24 cellular contexts compared by ENCODE assay signal in genomic region chr7:64834989-64835388, GRCh38. TPM values are rescaled to one million over a fixed set of nuclear protein-coding genes. Genes with fewer than 3 reads are reported as not detected.
A peak's percentile ranks its signal among the peaks of the same experiment; 100 is the strongest.
DNase-seq lines count a peak whose midpoint lies in the region; ATAC-seq and TF ChIP-seq lines count a peak whose summit lies in the region.
"Had no signal": no experiment of that assay in that cellular context is flagged by ENCODE, and none has a peak within 500 bp of the region (broad histone marks: within the 10 kb centered on the region; RNA-seq: fewer than 3 reads in every experiment).

No MANE protein-coding gene starts in this region.

- H3F3A ChIP-seq in GM23338 (replicated peaks; ENCODE audit: low read depth), result no peaks in the 10 kb centered on the region

- H2AK9ac ChIP-seq in IMR-90 (replicated peaks; ENCODE audit: low read depth, low read length, poor library complexity), result no peak overlapping the region

- TF ChIP-seq CTCF in GM23338 (conservative IDR thresholded peaks at IDR 0.05; ENCODE audit: low read depth in 2 of 2), result no peak
- no peak for TF ChIP-seq CTCF in IMR-90 (conservative IDR thresholded peaks at IDR 0.05; ENCODE audit: low read depth, low read length)
- TF ChIP-seq CTCF in sigmoid colon (IDR thresholded peaks at IDR 0.05), result no peak

- H3K4me3 Mint-ChIP-seq in activated T-cell treated with anti-CD3 and anti-CD28 coated beads, Interleukin-2, amount 50 U/mL, for 24 hours, result no peak overlapping the region
- H3K4me3 Mint-ChIP-seq in GM23338, result no peak overlapping the region
- H3K4me3 Mint-ChIP-seq: CD14-positive monocyte; CD4-positive, CD25-positive, alpha-beta regulatory T cell had no signal

- WGBS in IMR-90 (ENCODE audit: extremely low coverage in 2 of 2, insufficient read length in 1 of 2), 2 experiments, result 83% methylated on average over 6 of the region's 16 CpGs; no CpG with 5 or more reads in 1 of the 2 experiments
- 85 to 90% methylated on average over 16 of the region's 16 CpGs for WGBS in sigmoid colon, 2 donors

- intact Hi-C loops in IMR-90 (cut with micrococcal nuclease) (no loop called here), sigmoid colon (cut with DNase I) (no loop called here)

- peaks cover 6% of the 10 kb centered on the region; the same call in 1 of the 2 replicates for H3K9me3 ChIP-seq in IMR-90 (ENCODE audit: control insufficient read depth, insufficient read depth, low read length)
- peaks cover 0 to 2% (median 0%) of the 10 kb centered on the region in 4 donors for H3K9me3 ChIP-seq in sigmoid colon
- H3K9me3 ChIP-seq: BE2C had no signal

- no peak overlapping the region for H3K14ac ChIP-seq in IMR-90 (replicated peaks; ENCODE audit: low read depth, low read length)

- no peaks in the 10 kb centered on the region for H3K9me2 ChIP-seq in GM23338 (ENCODE audit: insufficient read depth)

- H4K20me1 ChIP-seq in GM23338 (replicated peaks; ENCODE audit: insufficient read depth) (no peaks in the 10 kb centered on the region), IMR-90 (ENCODE audit: insufficient read depth, low read length) (no peaks in the 10 kb centered on the region)
- H4K20me1 ChIP-seq: BLaER1 had no signal

- H3K4ac ChIP-seq in IMR-90 (ENCODE audit: low read depth, low read length), result no peak overlapping the region

- H4K91ac ChIP-seq in IMR-90 (ENCODE audit: insufficient read depth, low read depth, low read length), result no peak overlapping the region

- H3K4me3 ChIP-seq in GM23338 (no peak overlapping the region), IMR-90 (ENCODE audit: insufficient read depth, low read depth, low read length) (no peak overlapping the region), sigmoid colon (no peak overlapping the region)
- H3K4me3 ChIP-seq: BLaER1, GM12878 had no signal

- H2BK120ac ChIP-seq in IMR-90 (ENCODE audit: low read depth, low read length), result no peak overlapping the region

- H3K79me2 ChIP-seq in GM23338 (replicated peaks; ENCODE audit: insufficient read depth), result no peaks in the 10 kb centered on the region

- H3K4me1 ChIP-seq in GM23338 (ENCODE audit: insufficient read depth) (no peaks in the 10 kb centered on the region; the same call in 1 of the 2 replicates), IMR-90 (ENCODE audit: control insufficient read depth, insufficient read depth, low read length) (no peaks in the 10 kb centered on the region), sigmoid colon (peaks cover 0 to 24% (median 16%) of the 10 kb centered on the region in 4 donors)
- H3K4me1 ChIP-seq: BE2C, BLaER1 had no signal

- no peak overlapping the region for H3K18ac ChIP-seq in IMR-90 (ENCODE audit: low read depth, low read length)

- H4K8ac ChIP-seq in IMR-90 (ENCODE audit: low read depth in 2 of 2, low read length in 2 of 2), result no peak overlapping the region

- TF ChIP-seq EP300 in sigmoid colon (IDR thresholded peaks at IDR 0.05), result no peak

- no peak overlapping the region for H2AFZ ChIP-seq in GM23338
- no peak overlapping the region for H2AFZ ChIP-seq in IMR-90 (replicated peaks; ENCODE audit: low read length, poor library complexity)

- no peaks in the 10 kb centered on the region for H3K36me3 ChIP-seq in GM23338 (ENCODE audit: insufficient read depth)
- H3K36me3 ChIP-seq in IMR-90 (ENCODE audit: control insufficient read depth, insufficient read depth, low read length), result no peaks in the 10 kb centered on the region
- no peaks in the 10 kb centered on the region for H3K36me3 ChIP-seq in sigmoid colon
- H3K36me3 ChIP-seq: BE2C had no signal

- no peak overlapping the region for H2AK5ac ChIP-seq in IMR-90 (ENCODE audit: low read depth, low read length)

- in situ Hi-C loops in IMR-90 (cut with MboI; ENCODE audit: low sequenced_read_pairs), result no loop called here

- H2BK5ac ChIP-seq in IMR-90 (ENCODE audit: low read depth, low read length, poor library complexity, severe bottlenecking), result no peak overlapping the region

- no peak for TF ChIP-seq POLR2A in IMR-90 (IDR thresholded peaks at IDR 0.05; ENCODE audit: low read depth, low read length)
- no peak for TF ChIP-seq POLR2A in sigmoid colon (IDR thresholded peaks at IDR 0.05)

- no peak overlapping the region for H3K9ac ChIP-seq in IMR-90 (ENCODE audit: low read depth, low read length)
- H3K9ac ChIP-seq: BLaER1 had no signal

- CTCF ChIA-PET in IMR-90 (lab: Yijun Ruan, JAX), result no interaction called here

- no TSS peak for BruUV-seq in IMR-90 (replicated peaks; lab: Mats Ljungman, UMichigan)

- H4K5ac ChIP-seq in IMR-90 (ENCODE audit: low read depth, low read length), result no peak overlapping the region

- no peaks in the 10 kb centered on the region for H3K27me3 Mint-ChIP-seq in activated T-cell treated with anti-CD3 and anti-CD28 coated beads, Interleukin-2, amount 50 U/mL, for 24 hours
- peaks cover 4% of the 10 kb centered on the region for H3K27me3 Mint-ChIP-seq in GM23338 (ENCODE audit: insufficient read depth, low read depth, poor library complexity)
- H3K27me3 Mint-ChIP-seq: CD4-positive, alpha-beta memory T cell; CD4-positive, CD25-positive, alpha-beta regulatory T cell had no signal

- H2BK15ac ChIP-seq in IMR-90 (ENCODE audit: low read depth, low read length), result no peak overlapping the region

- H3K56ac ChIP-seq in IMR-90 (ENCODE audit: extremely low read depth, insufficient read depth, low read length), result no peak overlapping the region

- POLR2A ChIA-PET in IMR-90 (lab: Charles Lee; ENCODE audit: unreplicated experiment), result no interaction called here

- H3K9me3 Mint-ChIP-seq in activated T-cell treated with anti-CD3 and anti-CD28 coated beads, Interleukin-2, amount 50 U/mL, for 24 hours, result peaks cover 71% of the 10 kb centered on the region
- peaks cover 31% of the 10 kb centered on the region for H3K9me3 Mint-ChIP-seq in GM23338

- ATAC-seq in GM23338, result no peak
- ATAC-seq in IMR-90 (ENCODE audit: low read depth), result no peak
- ATAC-seq: GM12878 had no signal

- no peak overlapping the region for H2BK20ac ChIP-seq in IMR-90 (ENCODE audit: low read depth, low read length)

- H3K4me1 Mint-ChIP-seq in activated T-cell treated with anti-CD3 and anti-CD28 coated beads, Interleukin-2, amount 50 U/mL, for 24 hours (ENCODE audit: low read depth), result no peaks in the 10 kb centered on the region
- H3K4me1 Mint-ChIP-seq in GM23338, result no peaks in the 10 kb centered on the region
- H3K4me1 Mint-ChIP-seq: CD14-positive monocyte; CD4-positive, alpha-beta memory T cell had no signal

- H3K4me2 ChIP-seq in GM23338, result no peak overlapping the region
- H3K4me2 ChIP-seq in IMR-90 (ENCODE audit: low read depth, low read length), result no peak overlapping the region
- H3K4me2 ChIP-seq: BLaER1 had no signal

- H3K27ac Mint-ChIP-seq in activated T-cell treated with anti-CD3 and anti-CD28 coated beads, Interleukin-2, amount 50 U/mL, for 24 hours, result peak overlapping the region; percentile 11
- peak overlapping the region; percentile 36; the same call in 1 of the 2 replicates for H3K27ac Mint-ChIP-seq in GM23338
- H3K27ac Mint-ChIP-seq: CD14-positive monocyte; CD4-positive, alpha-beta memory T cell; CD4-positive, CD25-positive, alpha-beta regulatory T cell; CD8-positive, alpha-beta memory T cell had no signal

- no peaks in the 10 kb centered on the region for H3K79me1 ChIP-seq in IMR-90 (ENCODE audit: low read depth in 1 of 2, low read length in 2 of 2)

- no peak for TF ChIP-seq RAD21 in IMR-90 (IDR thresholded peaks at IDR 0.05; ENCODE audit: low read length)

- H3K36me3 Mint-ChIP-seq in activated T-cell treated with anti-CD3 and anti-CD28 coated beads, Interleukin-2, amount 50 U/mL, for 24 hours (ENCODE audit: low read depth), result peaks cover 68% of the 10 kb centered on the region
- peaks cover 58% of the 10 kb centered on the region for H3K36me3 Mint-ChIP-seq in GM23338 (ENCODE audit: low read depth)

- no peaks in the 10 kb centered on the region for H3K9me1 ChIP-seq in IMR-90 (ENCODE audit: insufficient read depth, low read length)

- H3K27ac ChIP-seq in GM23338 (ENCODE audit: low read depth) (no peak overlapping the region), IMR-90 (ENCODE audit: insufficient read depth, low read length) (no peak overlapping the region), sigmoid colon (no peak overlapping the region)
- H3K27ac ChIP-seq: BLaER1 had no signal

- no peaks in the 10 kb centered on the region for H3K27me3 ChIP-seq in GM23338 (ENCODE audit: insufficient read depth)
- no peaks in the 10 kb centered on the region for H3K27me3 ChIP-seq in IMR-90 (ENCODE audit: control insufficient read depth, insufficient read depth, low read length)
- H3K27me3 ChIP-seq in sigmoid colon, result no peaks in the 10 kb centered on the region
- H3K27me3 ChIP-seq: BE2C, BLaER1 had no signal

- dilution Hi-C loops in IMR-90 (cut with HindIII; ENCODE audit: low sequenced_read_pairs, unreplicated experiment), result no loop called here

- H3K23ac ChIP-seq in IMR-90 (ENCODE audit: low read depth, low read length), result no peak overlapping the region

- DNase-seq in activated T-cell treated with anti-CD3 and anti-CD28 coated beads, Interleukin-2, amount 50 U/mL, for 24 hours, result no peak
- no peak for DNase-seq in activated T-cell treated with anti-CD3 and anti-CD28 coated beads, Interleukin-2, amount 50 U/mL, for 48 hours
- DNase-seq in GM23338 (ENCODE audit: low spot score) (no peak), IMR-90 (no peak), sigmoid colon (no peak), NCI-H524 (lab: John Stamatoyannopoulos, UW) (no peak)
- DNase-seq: 8988T; ACHN; BE2C; C1 segment of cervical spinal cord; CD4-positive, alpha-beta memory T cell; CD4-positive, CD25-positive, alpha-beta regulatory T cell; CD8-positive, alpha-beta memory T cell; COR-L47; DMS 273 treated with DMSO at 0.1 percent for 48 hours; DMS153; DMS53; DMS79; DND-41; EL; GDM1 had no signal

TF ChIP-seq in GM23338, 12 proteins besides CTCF, POLR2A, EP300 and RAD21:
- no peak for TF ChIP-seq ZNF114 (CRISPR knock-in tag; IDR thresholded peaks at IDR 0.05)
- no peak for TF ChIP-seq POLR2AphosphoS5 (IDR thresholded peaks at IDR 0.05; ENCODE audit: low read depth)
- no peak for TF ChIP-seq NANOG (IDR thresholded peaks at IDR 0.05; ENCODE audit: borderline replicate concordance)
- TF ChIP-seq JUNB (IDR thresholded peaks at IDR 0.05; ENCODE audit: unreplicated experiment), result no peak

TF ChIP-seq in IMR-90, 13 proteins besides CTCF, POLR2A, EP300 and RAD21 (continues in another document):
- no peak for TF ChIP-seq BHLHE40 (IDR thresholded peaks at IDR 0.05; ENCODE audit: low read depth, low read length)

RNA-seq across cellular contexts. Expression of gene ZNF138, which starts 40.8 kb away (rescaled TPM):
- total RNA-seq in GM23338 (2014; rRNA removed; shearing (Covaris generic)), result 64.7 and 68.4 TPM in 2 replicates
- polyA plus RNA-seq in GM23338 (2016; fragmentation: Nextera tagmentation; extraction: Ambion mirVana) (38.7 and 48.7 TPM in 2 replicates), IMR-90 (2012; rRNA removed) (2.5 and 3.2 TPM in 2 replicates), sigmoid colon (1 to 10 TPM; 3.9 to 6.0 (median 5.1) TPM)
- total RNA-seq in IMR-90 (2012; rRNA removed) (3.6 and 6.1 TPM in 2 replicates), sigmoid colon (10 to 100 TPM in 2 of 4 donors, 1 to 10 TPM in 2; 8.4 to 26.0 (median 11.2) TPM)
- 0.40 and 0.79 TPM in 2 replicates for polyA plus RNA-seq in IMR-90 (2012; cell fraction: cytosol; rRNA removed)
- 0.48 and 6.5 TPM in 2 replicates for polyA plus RNA-seq in IMR-90 (2012; cell fraction: nucleus; rRNA removed; ENCODE audit: low replicate concordance)
